ENCODE assay signal across 21 cellular contexts in genomic region chr11:36108812-36109498, GRCh38.
DNase-seq lines count a peak whose midpoint lies in the region; ATAC-seq and TF ChIP-seq lines count a peak whose summit lies in the region.
"Had no signal": no experiment of that assay in that cellular context is flagged by ENCODE, and none has a peak within 500 bp of the region (broad histone marks: within the 10 kb centered on the region; RNA-seq: fewer than 3 reads in every experiment).

No MANE protein-coding gene starts in this region.

- peaks cover 43% of the 10 kb centered on the region for H3K36me3 Mint-ChIP-seq in WTC11
- H3K36me3 Mint-ChIP-seq in neural crest cell (ENCODE audit: low read depth): peaks cover 30% of the 10 kb centered on the region
- no peaks in the 10 kb centered on the region for H3K36me3 Mint-ChIP-seq in activated CD8-positive, alpha-beta T cell treated with anti-CD3 and anti-CD28 coated beads for 36 hours (ENCODE audit: low read depth)
- H3K36me3 Mint-ChIP-seq in CD4-positive, alpha-beta T cell (ENCODE audit: low read depth): no peaks in the 10 kb centered on the region
- H3K36me3 Mint-ChIP-seq: activated CD4-positive, alpha-beta memory T cell treated with anti-CD3 and anti-CD28 coated beads for 36 hours; CD4-positive, alpha-beta memory T cell; IgD-negative memory B cell had no signal

- H3K4me3 Mint-ChIP-seq in WTC11: no peak overlapping the region
- H3K4me3 Mint-ChIP-seq in neural crest cell: no peak overlapping the region
- no peak overlapping the region for H3K4me3 Mint-ChIP-seq in activated CD8-positive, alpha-beta T cell treated with anti-CD3 and anti-CD28 coated beads for 36 hours
- H3K4me3 Mint-ChIP-seq in CD4-positive, alpha-beta T cell: no peak overlapping the region
- H3K4me3 Mint-ChIP-seq: activated CD4-positive, alpha-beta memory T cell treated with anti-CD3 and anti-CD28 coated beads for 36 hours; activated naive CD8-positive, alpha-beta T cell treated with anti-CD3 and anti-CD28 coated beads, Interleukin-2, amount 50 U/mL, for 24 hours had no signal

- TF ChIP-seq POLR2A in erythroblast (IDR thresholded peaks at IDR 0.05; ENCODE audit: low read length): no peak

- peak; percentile 4 for DNase-seq in DMS 273 (lab: John Stamatoyannopoulos, UW; ENCODE audit: unreplicated experiment)
- DNase-seq in DMS 273 treated with DMSO at 0.1 percent for 48 hours (lab: John Stamatoyannopoulos, UW): no peak
- no peak for DNase-seq in WTC11 (ENCODE audit: low spot score)
- DNase-seq in erythroblast (lab: John Stamatoyannopoulos, UW): peak; percentile 25 to 27
- no peak for DNase-seq in neural crest cell (ENCODE audit: low read depth, low spot score)
- no peak for DNase-seq in activated CD8-positive, alpha-beta T cell treated with anti-CD3 and anti-CD28 coated beads for 36 hours
- no peak for DNase-seq in CD4-positive, alpha-beta T cell
- DNase-seq in AG20443 (ENCODE audit: low spot score): no peak
- DNase-seq: activated CD4-positive, alpha-beta memory T cell treated with anti-CD3 and anti-CD28 coated beads for 36 hours; activated gamma-delta T cell; activated naive CD8-positive, alpha-beta T cell treated with anti-CD3 and anti-CD28 coated beads, Interleukin-2, amount 50 U/mL, for 24 hours; activated T-cell treated with anti-CD3 and anti-CD28 coated beads for 4 hours; CD4-positive, alpha-beta memory T cell; cortex of kidney; DMS153; left cardiac atrium; NCI-H748 treated with DMSO at 0.1 percent for 48 hours; T1000 had no signal

- peaks cover 12% of the 10 kb centered on the region for H3K9me3 Mint-ChIP-seq in WTC11
- peaks cover 10% of the 10 kb centered on the region for H3K9me3 Mint-ChIP-seq in neural crest cell
- H3K9me3 Mint-ChIP-seq in activated CD8-positive, alpha-beta T cell treated with anti-CD3 and anti-CD28 coated beads for 36 hours: peaks cover 2% of the 10 kb centered on the region
- peaks cover 6% of the 10 kb centered on the region for H3K9me3 Mint-ChIP-seq in CD4-positive, alpha-beta T cell
- H3K9me3 Mint-ChIP-seq: activated naive CD8-positive, alpha-beta T cell treated with anti-CD3 and anti-CD28 coated beads, Interleukin-2, amount 50 U/mL, for 24 hours had no signal

- H3K27me3 ChIP-seq in CD4-positive, alpha-beta T cell (ENCODE audit: control insufficient read depth, insufficient read depth, low read length): no peaks in the 10 kb centered on the region

- TF ChIP-seq CTCF in WTC11 (IDR thresholded peaks at IDR 0.05): no peak
- TF ChIP-seq CTCF in neural crest cell (conservative IDR thresholded peaks at IDR 0.05): no peak
- no peak for TF ChIP-seq CTCF in activated CD8-positive, alpha-beta T cell treated with anti-CD3 and anti-CD28 coated beads for 36 hours (IDR thresholded peaks at IDR 0.05)
- TF ChIP-seq CTCF in CD4-positive, alpha-beta T cell (IDR thresholded peaks at IDR 0.05): no peak

- H3K27ac Mint-ChIP-seq in WTC11 (peak overlapping the region; percentile 99), neural crest cell (ENCODE audit: unreplicated experiment) (peak overlapping the region; percentile 15)
- H3K27ac Mint-ChIP-seq in activated CD8-positive, alpha-beta T cell treated with anti-CD3 and anti-CD28 coated beads for 36 hours: no peak overlapping the region
- no peak overlapping the region for H3K27ac Mint-ChIP-seq in CD4-positive, alpha-beta T cell
- H3K27ac Mint-ChIP-seq: activated CD4-positive, alpha-beta memory T cell treated with anti-CD3 and anti-CD28 coated beads for 36 hours; activated naive CD8-positive, alpha-beta T cell treated with anti-CD3 and anti-CD28 coated beads, Interleukin-2, amount 50 U/mL, for 24 hours; CD4-positive, alpha-beta memory T cell; IgD-negative memory B cell had no signal

- H3K9me3 ChIP-seq in CD4-positive, alpha-beta T cell (ENCODE audit: control insufficient read depth, low read length): no peaks in the 10 kb centered on the region

- CTCF ChIA-PET in WTC11 (lab: Charles Lee): interaction anchor here (0.6 to 4.3 kb wide), 10 partner anchors 9 to 287 kb away, joined by 3 to 33 read pairs (median 6); no protein-coding TSS in a partner anchor
- CTCF ChIA-PET in activated CD8-positive, alpha-beta T cell treated with anti-CD3 and anti-CD28 coated beads for 36 hours (lab: Charles Lee): interaction anchor here (1.0 to 1.3 kb wide), 2 partner anchors 9 to 157 kb away, joined by 3 read pairs; no protein-coding TSS in a partner anchor
- CTCF ChIA-PET in CD4-positive, alpha-beta T cell (lab: Charles Lee): no interaction called here

- no peak overlapping the region for H3K27ac ChIP-seq in CD4-positive, alpha-beta T cell (ENCODE audit: low read depth, low read length)
- H3K27ac ChIP-seq: 22Rv1 had no signal

- no peak for ATAC-seq in WTC11
- no peak for ATAC-seq in activated CD8-positive, alpha-beta T cell treated with anti-CD3 and anti-CD28 coated beads for 36 hours
- no peak for ATAC-seq in CD4-positive, alpha-beta T cell (ENCODE audit: poor library complexity)
- ATAC-seq: activated CD4-positive, CD25-positive, alpha-beta regulatory T cell treated with anti-CD3 and anti-CD28 coated beads, Interleukin-2, amount 50 U/mL, for 24 hours; activated naive CD8-positive, alpha-beta T cell treated with anti-CD3 and anti-CD28 coated beads, Interleukin-2, amount 50 U/mL, for 24 hours; left cardiac atrium had no signal

- POLR2A ChIA-PET in WTC11 (lab: Charles Lee): interaction anchor here (0.9 to 1.7 kb wide), 4 partner anchors 8 to 40 kb away, joined by 3 to 5 read pairs (median 5); no protein-coding TSS in a partner anchor
- POLR2A ChIA-PET in activated CD8-positive, alpha-beta T cell treated with anti-CD3 and anti-CD28 coated beads for 36 hours (lab: Charles Lee): no interaction called here
- POLR2A ChIA-PET in CD4-positive, alpha-beta T cell (lab: Charles Lee): no interaction called here

- intact Hi-C loops in activated CD8-positive, alpha-beta T cell treated with anti-CD3 and anti-CD28 coated beads for 36 hours (cut with micrococcal nuclease): no loop called here
- intact Hi-C loops in CD4-positive, alpha-beta T cell (cut with DNase I, micrococcal nuclease): no loop called here

- H3K27me3 Mint-ChIP-seq in WTC11 (ENCODE audit: low read depth) (no peaks in the 10 kb centered on the region; the same call in 1 of the 2 replicates), neural crest cell (ENCODE audit: low read depth) (no peaks in the 10 kb centered on the region)
- H3K27me3 Mint-ChIP-seq in activated CD8-positive, alpha-beta T cell treated with anti-CD3 and anti-CD28 coated beads for 36 hours: no peaks in the 10 kb centered on the region
- H3K27me3 Mint-ChIP-seq in CD4-positive, alpha-beta T cell: peaks cover 6% of the 10 kb centered on the region

- H3K4me1 Mint-ChIP-seq in WTC11: peaks cover 70% of the 10 kb centered on the region
- H3K4me1 Mint-ChIP-seq in neural crest cell: peaks cover 43% of the 10 kb centered on the region
- H3K4me1 Mint-ChIP-seq in activated CD8-positive, alpha-beta T cell treated with anti-CD3 and anti-CD28 coated beads for 36 hours (ENCODE audit: low read depth): no peaks in the 10 kb centered on the region
- H3K4me1 Mint-ChIP-seq in CD4-positive, alpha-beta T cell (ENCODE audit: low read depth): no peaks in the 10 kb centered on the region
- H3K4me1 Mint-ChIP-seq: activated naive CD8-positive, alpha-beta T cell treated with anti-CD3 and anti-CD28 coated beads, Interleukin-2, amount 50 U/mL, for 24 hours; CD4-positive, alpha-beta memory T cell; IgD-negative memory B cell had no signal

TF ChIP-seq in WTC11, 78 proteins besides CTCF, POLR2A, EP300 and RAD21 (continues in another document):
- TF ChIP-seq, protein P1, sequence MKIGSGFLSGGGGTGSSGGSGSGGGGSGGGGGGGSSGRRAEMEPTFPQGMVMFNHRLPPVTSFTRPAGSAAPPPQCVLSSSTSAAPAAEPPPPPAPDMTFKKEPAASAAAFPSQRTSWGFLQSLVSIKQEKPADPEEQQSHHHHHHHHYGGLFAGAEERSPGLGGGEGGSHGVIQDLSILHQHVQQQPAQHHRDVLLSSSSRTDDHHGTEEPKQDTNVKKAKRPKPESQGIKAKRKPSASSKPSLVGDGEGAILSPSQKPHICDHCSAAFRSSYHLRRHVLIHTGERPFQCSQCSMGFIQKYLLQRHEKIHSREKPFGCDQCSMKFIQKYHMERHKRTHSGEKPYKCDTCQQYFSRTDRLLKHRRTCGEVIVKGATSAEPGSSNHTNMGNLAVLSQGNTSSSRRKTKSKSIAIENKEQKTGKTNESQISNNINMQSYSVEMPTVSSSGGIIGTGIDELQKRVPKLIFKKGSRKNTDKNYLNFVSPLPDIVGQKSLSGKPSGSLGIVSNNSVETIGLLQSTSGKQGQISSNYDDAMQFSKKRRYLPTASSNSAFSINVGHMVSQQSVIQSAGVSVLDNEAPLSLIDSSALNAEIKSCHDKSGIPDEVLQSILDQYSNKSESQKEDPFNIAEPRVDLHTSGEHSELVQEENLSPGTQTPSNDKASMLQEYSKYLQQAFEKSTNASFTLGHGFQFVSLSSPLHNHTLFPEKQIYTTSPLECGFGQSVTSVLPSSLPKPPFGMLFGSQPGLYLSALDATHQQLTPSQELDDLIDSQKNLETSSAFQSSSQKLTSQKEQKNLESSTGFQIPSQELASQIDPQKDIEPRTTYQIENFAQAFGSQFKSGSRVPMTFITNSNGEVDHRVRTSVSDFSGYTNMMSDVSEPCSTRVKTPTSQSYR (CRISPR knock-in tag; IDR thresholded peaks at IDR 0.05): no peak
- TF ChIP-seq, protein P2, sequence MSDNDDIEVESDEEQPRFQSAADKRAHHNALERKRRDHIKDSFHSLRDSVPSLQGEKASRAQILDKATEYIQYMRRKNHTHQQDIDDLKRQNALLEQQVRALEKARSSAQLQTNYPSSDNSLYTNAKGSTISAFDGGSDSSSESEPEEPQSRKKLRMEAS (CRISPR knock-in tag; IDR thresholded peaks at IDR 0.05): 0 out of 2 replicates have a peak, but pooled peaks have one; percentile 8
- TF ChIP-seq E2F4 (CRISPR knock-in tag; IDR thresholded peaks at IDR 0.05; ENCODE audit: borderline replicate concordance, low read depth): no peak

Comparison
In these comparisons a context has a peak if more than half of its experiments do, and no peak if none do; other contexts are left out.
1. DNase-seq: peak in DMS 273 (single experiment) and erythroblast (2 of 2); none in DMS 273 treated with DMSO at 0.1 percent for 48 hours (single experiment), WTC11 (single experiment), neural crest cell (single experiment), activated CD8-positive, alpha-beta T cell treated with anti-CD3 and anti-CD28 coated beads for 36 hours (single experiment), CD4-positive, alpha-beta T cell (0 of 10) and AG20443 (single experiment).
2. H3K27ac Mint-ChIP-seq: peak in WTC11 (single experiment) and neural crest cell (single experiment); none in activated CD8-positive, alpha-beta T cell treated with anti-CD3 and anti-CD28 coated beads for 36 hours (single experiment) and CD4-positive, alpha-beta T cell (single experiment).